In genomic region chr1:25820247-25821111, GRCh38 we compare ENCODE assay signal across 8 cellular contexts. TPM values are rescaled to one million over a fixed set of nuclear protein-coding genes. Genes with fewer than 3 reads are reported as not detected.
DNase-seq lines count a peak whose midpoint lies in the region; ATAC-seq lines count a peak whose summit lies in the region.

No MANE protein-coding gene starts in this region.

- H3K27me3 ChIP-seq in mucosa of rectum (ENCODE audit: control insufficient read depth in 2 of 2, insufficient read depth in 2 of 2, low read length in 2 of 2): no peaks in the 10 kb centered on the region

- H3K36me3 ChIP-seq in mucosa of rectum (ENCODE audit: control insufficient read depth in 2 of 2, insufficient read depth in 2 of 2, low read length in 2 of 2): peaks cover 0 to 6% of the 10 kb centered on the region in 2 donors

- peak overlapping the region; percentile 93 to 95 for H3K27ac ChIP-seq in mucosa of rectum (ENCODE audit: low read depth in 2 of 2, low read length in 2 of 2)

- peak overlapping the region; percentile 96 for H3K4me3 Mint-ChIP-seq in activated CD4-positive, alpha-beta memory T cell treated with anti-CD3 and anti-CD28 coated beads, Interleukin-2, amount 10 ng/mL, durations not matched to agents 7 days and 5 days
- H3K4me3 Mint-ChIP-seq in stimulated activated naive CD8-positive, alpha-beta T cell treated with anti-CD3 and anti-CD28 coated beads, Interleukin-15, Interleukin-2, amounts not matched to agents 100 ng/mL and 50 ng/mL, for 24 hours: peak overlapping the region; percentile 87

- DNase-seq in 8988T: peak; percentile 65
- DNase-seq in NCI-H2196 (lab: John Stamatoyannopoulos, UW; ENCODE audit: unreplicated experiment): peak; percentile 26
- peak; percentile 81 for DNase-seq in activated CD4-positive, alpha-beta memory T cell treated with anti-CD3 and anti-CD28 coated beads, Interleukin-2, amount 10 ng/mL, durations not matched to agents 7 days and 5 days
- peak; percentile 56 for DNase-seq in effector CD8-positive, alpha-beta T cell (lab: John Stamatoyannopoulos, UW)

- ATAC-seq in GM18498 (IDR thresholded peaks at IDR 0.05; ENCODE audit: unreplicated experiment): peak; percentile 55
- peak; percentile 38 for ATAC-seq in HG02885 (IDR thresholded peaks at IDR 0.05; ENCODE audit: poor library complexity, unreplicated experiment)

- H3K36me3 Mint-ChIP-seq in activated CD4-positive, alpha-beta memory T cell treated with anti-CD3 and anti-CD28 coated beads, Interleukin-2, amount 10 ng/mL, durations not matched to agents 7 days and 5 days (ENCODE audit: low read depth): peaks cover 7% of the 10 kb centered on the region
- H3K36me3 Mint-ChIP-seq in stimulated activated naive CD8-positive, alpha-beta T cell treated with anti-CD3 and anti-CD28 coated beads, Interleukin-15, Interleukin-2, amounts not matched to agents 100 ng/mL and 50 ng/mL, for 24 hours (ENCODE audit: low read depth): peaks cover 3% of the 10 kb centered on the region

- peaks cover 28 to 31% of the 10 kb centered on the region in 2 donors for H3K4me1 ChIP-seq in mucosa of rectum (ENCODE audit: control insufficient read depth in 2 of 2, insufficient read depth in 2 of 2, low read length in 2 of 2)

- H3K9ac ChIP-seq in mucosa of rectum (ENCODE audit: low read depth in 1 of 2, low read length in 2 of 2): peak overlapping the region; percentile 84 to 94

- H3K4me1 Mint-ChIP-seq in activated CD4-positive, alpha-beta memory T cell treated with anti-CD3 and anti-CD28 coated beads, Interleukin-2, amount 10 ng/mL, durations not matched to agents 7 days and 5 days: peaks cover 38% of the 10 kb centered on the region
- peaks cover 30% of the 10 kb centered on the region for H3K4me1 Mint-ChIP-seq in stimulated activated naive CD8-positive, alpha-beta T cell treated with anti-CD3 and anti-CD28 coated beads, Interleukin-15, Interleukin-2, amounts not matched to agents 100 ng/mL and 50 ng/mL, for 24 hours (ENCODE audit: low read depth)

- H3K9me3 ChIP-seq in mucosa of rectum (ENCODE audit: control insufficient read depth in 2 of 2, low read length in 2 of 2): no peaks in the 10 kb centered on the region

- CTCF ChIA-PET in activated CD4-positive, alpha-beta memory T cell treated with anti-CD3 and anti-CD28 coated beads, Interleukin-2, amount 10 ng/mL, durations not matched to agents 7 days and 5 days (lab: Charles Lee): interaction anchor here (0.7 to 2.6 kb wide), 5 partner anchors 11 to 211 kb away, joined by 3 to 11 read pairs (median 4); partner anchors contain the start of gene PAFAH2

- POLR2A ChIA-PET in activated CD4-positive, alpha-beta memory T cell treated with anti-CD3 and anti-CD28 coated beads, Interleukin-2, amount 10 ng/mL, durations not matched to agents 7 days and 5 days (lab: Charles Lee): interaction anchor here (0.7 to 3.9 kb wide), 31 partner anchors 9 to 588 kb away, joined by 3 to 21 read pairs (median 4); partner anchors contain the start of genes AUNIP, PAFAH2, RSRP1 and SYF2

- no peaks in the 10 kb centered on the region for H3K27me3 Mint-ChIP-seq in activated CD4-positive, alpha-beta memory T cell treated with anti-CD3 and anti-CD28 coated beads, Interleukin-2, amount 10 ng/mL, durations not matched to agents 7 days and 5 days
- no peaks in the 10 kb centered on the region for H3K27me3 Mint-ChIP-seq in stimulated activated naive CD8-positive, alpha-beta T cell treated with anti-CD3 and anti-CD28 coated beads, Interleukin-15, Interleukin-2, amounts not matched to agents 100 ng/mL and 50 ng/mL, for 24 hours

- H3K4me3 ChIP-seq in mucosa of rectum (ENCODE audit: low read length in 2 of 2): peak overlapping the region; percentile 89 to 95

- no peaks in the 10 kb centered on the region for H3K9me3 Mint-ChIP-seq in activated CD4-positive, alpha-beta memory T cell treated with anti-CD3 and anti-CD28 coated beads, Interleukin-2, amount 10 ng/mL, durations not matched to agents 7 days and 5 days
- H3K9me3 Mint-ChIP-seq in stimulated activated naive CD8-positive, alpha-beta T cell treated with anti-CD3 and anti-CD28 coated beads, Interleukin-15, Interleukin-2, amounts not matched to agents 100 ng/mL and 50 ng/mL, for 24 hours: no peaks in the 10 kb centered on the region

- peak overlapping the region; percentile 93 for H3K27ac Mint-ChIP-seq in activated CD4-positive, alpha-beta memory T cell treated with anti-CD3 and anti-CD28 coated beads, Interleukin-2, amount 10 ng/mL, durations not matched to agents 7 days and 5 days
- peak overlapping the region; percentile 91 for H3K27ac Mint-ChIP-seq in stimulated activated naive CD8-positive, alpha-beta T cell treated with anti-CD3 and anti-CD28 coated beads, Interleukin-15, Interleukin-2, amounts not matched to agents 100 ng/mL and 50 ng/mL, for 24 hours

RNA-seq across cellular contexts. Expression of gene MTFR1L, which starts 0.7 kb away (rescaled TPM):
- 10 to 100 TPM; 36.6 to 37.7 TPM for total RNA-seq in activated CD4-positive, alpha-beta memory T cell treated with anti-CD3 and anti-CD28 coated beads, Interleukin-2, amount 10 ng/mL, durations not matched to agents 7 days and 5 days

RNA-seq across cellular contexts. Expression of gene SELENON, which starts 20.5 kb away (rescaled TPM):
- 1 to 10 TPM; 5.9 to 6.0 TPM for total RNA-seq in activated CD4-positive, alpha-beta memory T cell treated with anti-CD3 and anti-CD28 coated beads, Interleukin-2, amount 10 ng/mL, durations not matched to agents 7 days and 5 days

RNA-seq across cellular contexts. Expression of gene AUNIP, which starts 38.8 kb away (rescaled TPM):
- total RNA-seq in activated CD4-positive, alpha-beta memory T cell treated with anti-CD3 and anti-CD28 coated beads, Interleukin-2, amount 10 ng/mL, durations not matched to agents 7 days and 5 days: 1 to 10 TPM; 5.2 to 5.4 TPM

RNA-seq across cellular contexts. Expression of gene PAQR7, which starts 55.0 kb away (rescaled TPM):
- total RNA-seq in activated CD4-positive, alpha-beta memory T cell treated with anti-CD3 and anti-CD28 coated beads, Interleukin-2, amount 10 ng/mL, durations not matched to agents 7 days and 5 days: 1 to 10 TPM; 1.4 TPM

Comparison
In these comparisons a context has a peak if more than half of its experiments do, and no peak if none do; other contexts are left out.
1. Peak in every context shown above with its lines: DNase-seq, ATAC-seq, H3K4me3 ChIP-seq and H3K27ac ChIP-seq.
2. DNase-seq: peak in every context shown above with its lines; median percentile 81 in activated CD4-positive, alpha-beta memory T cell treated with anti-CD3 and anti-CD28 coated beads, Interleukin-2, amount 10 ng/mL, durations not matched to agents 7 days and 5 days; 65 in 8988T; 56 in effector CD8-positive, alpha-beta T cell; 26 in NCI-H2196.